Comparison of ENCODE assay signal across 18 cellular contexts in genomic region chr2:199740111-199740428, GRCh38.
DNase-seq lines count a peak whose midpoint lies in the region; ATAC-seq and TF ChIP-seq lines count a peak whose summit lies in the region.
"Had no signal": no experiment of that assay in that cellular context is flagged by ENCODE, and none has a peak within 500 bp of the region (broad histone marks: within the 10 kb centered on the region; RNA-seq: fewer than 3 reads in every experiment).

No MANE protein-coding gene starts in this region.

- H3K27ac Mint-ChIP-seq in CD14-positive monocyte = peak overlapping the region in 4 of 7 donors; percentile 84 to 95 (median 92)
- no peak overlapping the region for H3K27ac Mint-ChIP-seq in activated naive CD4-positive, alpha-beta T cell treated with anti-CD3 and anti-CD28 coated beads, Interleukin-2, amount 50 U/mL, for 72 hours
- H3K27ac Mint-ChIP-seq: activated naive CD8-positive, alpha-beta T cell treated with anti-CD3 and anti-CD28 coated beads for 36 hours; stimulated activated naive B cell treated with anti-CD40 and anti-IgM and Interleukin-4, amounts not matched to agents 10 μg/mL and 1 μg/mL and 100 μg/mL, for 72 hours had no signal

- TF ChIP-seq CTCF in CD14-positive monocyte (IDR thresholded peaks at IDR 0.05) (peak; percentile 65), VCaP (conservative IDR thresholded peaks at IDR 0.05) (peak; percentile 36)

- H3K27me3 ChIP-seq in GM23248 (replicated peaks; ENCODE audit: insufficient read depth) (no peaks in the 10 kb centered on the region; the same call in none of the 2 replicates), neuronal stem cell (ENCODE audit: control insufficient read depth in 3 of 3, insufficient read depth in 3 of 3, low read depth in 1 of 3, low read length in 3 of 3) (peaks cover 0 to 18% (median 0%) of the 10 kb centered on the region in 3 experiments)
- H3K27me3 ChIP-seq: gastrocnemius medialis, vagina had no signal

- H3K4me2 ChIP-seq in GM23248 (ENCODE audit: unreplicated experiment) = peak overlapping the region; percentile 8
- H3K4me2 ChIP-seq in neuronal stem cell (ENCODE audit: insufficient read depth, low read length, poor library complexity, severe bottlenecking) = no peak overlapping the region

- no peaks in the 10 kb centered on the region for H3K79me1 ChIP-seq in neuronal stem cell (ENCODE audit: low read depth, low read length)

- no peak overlapping the region for H3K4ac ChIP-seq in neuronal stem cell (ENCODE audit: low read length)

- H3K9me3 Mint-ChIP-seq in CD14-positive monocyte = peaks cover 0 to 2% (median 0%) of the 10 kb centered on the region in 7 donors
- H3K9me3 Mint-ChIP-seq in activated naive CD4-positive, alpha-beta T cell treated with anti-CD3 and anti-CD28 coated beads, Interleukin-2, amount 50 U/mL, for 72 hours = no peaks in the 10 kb centered on the region
- H3K9me3 Mint-ChIP-seq: activated naive CD8-positive, alpha-beta T cell treated with anti-CD3 and anti-CD28 coated beads for 36 hours; neural crest cell; stimulated activated naive B cell treated with anti-CD40 and anti-IgM and Interleukin-4, amounts not matched to agents 10 μg/mL and 1 μg/mL and 100 μg/mL, for 72 hours had no signal

- H3K4me3 Mint-ChIP-seq in CD14-positive monocyte = peak overlapping the region; percentile 76 to 86
- H3K4me3 Mint-ChIP-seq: activated naive CD8-positive, alpha-beta T cell treated with anti-CD3 and anti-CD28 coated beads for 36 hours; neural crest cell; stimulated activated naive B cell treated with anti-CD40 and anti-IgM and Interleukin-4, amounts not matched to agents 10 μg/mL and 1 μg/mL and 100 μg/mL, for 72 hours had no signal

- intact Hi-C loops in CD14-positive monocyte (cut with micrococcal nuclease) = loop anchor here (5.0 kb wide), 2 partner anchors 33 to 38 kb away; no protein-coding TSS in a partner anchor

- H3F3A ChIP-seq in GM23248 (ENCODE audit: insufficient read depth) = no peaks in the 10 kb centered on the region

- H3K14ac ChIP-seq in neuronal stem cell (ENCODE audit: low read length) = no peak overlapping the region

- no peak overlapping the region for H3K27ac ChIP-seq in GM23248
- no peak overlapping the region for H3K27ac ChIP-seq in VCaP
- no peak overlapping the region for H3K27ac ChIP-seq in neuronal stem cell (replicated peaks; ENCODE audit: low read length)
- H3K27ac ChIP-seq: gastrocnemius medialis, skin epidermis had no signal

- H3K9me3 ChIP-seq in GM23248 (ENCODE audit: low read depth) (no peaks in the 10 kb centered on the region), neuronal stem cell (replicated peaks in 1 of 2; ENCODE audit: control insufficient read depth in 2 of 2, insufficient read depth in 1 of 2, low read depth in 1 of 2, low read length in 2 of 2) (no peaks in the 10 kb centered on the region)
- H3K9me3 ChIP-seq: BE2C, gastrocnemius medialis, vagina had no signal

- H3K4me3 ChIP-seq in GM23248 (no peak overlapping the region), neuronal stem cell (ENCODE audit: low read length in 2 of 2) (no peak overlapping the region)
- H3K4me3 ChIP-seq: lung, skin epidermis, vagina had no signal

- H3K79me2 ChIP-seq in GM23248 (ENCODE audit: insufficient read depth) = no peaks in the 10 kb centered on the region

- no peaks in the 10 kb centered on the region for H3K36me3 ChIP-seq in GM23248 (ENCODE audit: low read depth)
- no peaks in the 10 kb centered on the region for H3K36me3 ChIP-seq in neuronal stem cell (replicated peaks in 1 of 2; ENCODE audit: control insufficient read depth in 2 of 2, insufficient read depth in 2 of 2, low read length in 2 of 2)
- H3K36me3 ChIP-seq: BE2C, gastrocnemius medialis, vagina had no signal

- H3K4me1 ChIP-seq in GM23248 (ENCODE audit: insufficient read depth) (peaks cover 12% of the 10 kb centered on the region), neuronal stem cell (ENCODE audit: control insufficient read depth in 2 of 2, insufficient read depth in 1 of 2, low read depth in 1 of 2, low read length in 2 of 2) (peaks cover 0 to 2% of the 10 kb centered on the region in 2 donors)
- H3K4me1 ChIP-seq: BE2C, gastrocnemius medialis had no signal

- H2BK15ac ChIP-seq in neuronal stem cell (ENCODE audit: low read length) = no peak overlapping the region

- no peak for DNase-seq in CD14-positive monocyte (ENCODE audit: low spot score)
- no peak for DNase-seq in GM23248
- no peak for DNase-seq in neuronal stem cell (ENCODE audit: low spot score)
- DNase-seq in SHP77 treated with DMSO at 0.1 percent for 48 hours (lab: John Stamatoyannopoulos, UW) = no peak
- no peak for DNase-seq in activated naive CD4-positive, alpha-beta T cell treated with anti-CD3 and anti-CD28 coated beads, Interleukin-2, amount 50 U/mL, for 72 hours (ENCODE audit: low spot score in 2 of 2)
- DNase-seq in NCI-H2227 (lab: John Stamatoyannopoulos, UW; ENCODE audit: unreplicated experiment) = no peak
- no peak for DNase-seq in cerebellum (ENCODE audit: low spot score)
- DNase-seq: DMS79, NCI-H510A had no signal

- H3K4me1 Mint-ChIP-seq in CD14-positive monocyte = peaks cover 25% of the 10 kb centered on the region
- H3K4me1 Mint-ChIP-seq: neural crest cell had no signal

- no peak overlapping the region for H2BK5ac ChIP-seq in neuronal stem cell (ENCODE audit: low read length)

- no peaks in the 10 kb centered on the region for H3K9me2 ChIP-seq in GM23248 (ENCODE audit: insufficient read depth)

- H2BK12ac ChIP-seq in neuronal stem cell (ENCODE audit: low read length) = no peak overlapping the region

- H3K27me3 Mint-ChIP-seq in CD14-positive monocyte (ENCODE audit: low read depth in 3 of 3) = peaks cover 0 to 3% (median 0%) of the 10 kb centered on the region in 3 donors

- no peak overlapping the region for H3K23ac ChIP-seq in neuronal stem cell (ENCODE audit: low read depth, low read length, poor library complexity)

- no peak for ATAC-seq in activated naive CD4-positive, alpha-beta T cell treated with anti-CD3 and anti-CD28 coated beads, Interleukin-2, amount 50 U/mL, for 72 hours
- ATAC-seq: gastrocnemius medialis had no signal

- H2AK5ac ChIP-seq in neuronal stem cell (ENCODE audit: low read depth, low read length) = no peak overlapping the region

- H4K8ac ChIP-seq in neuronal stem cell (ENCODE audit: low read depth, low read length) = no peak overlapping the region

- in situ Hi-C loops in GM23248 (cut with MboI) = loop anchor here (25.0 kb wide), 1 partner anchor 1428 kb away; no protein-coding TSS in a partner anchor

- H3K9ac ChIP-seq in GM23248 (no peak overlapping the region), neuronal stem cell (ENCODE audit: low read depth, low read length, poor library complexity) (no peak overlapping the region)

- 33 to 35% methylated on average over 5 of the region's 5 CpGs for WGBS in GM23248 (ENCODE audit: low coverage in 1 of 2, low lambda C conversion rate in 2 of 2, missing lambda C conversion rate in 2 of 2), 2 experiments
- WGBS in neuronal stem cell (ENCODE audit: extremely low coverage in 2 of 2, insufficient read length in 2 of 2, insufficient replicate concordance in 1 of 2), 2 donors = no CpG with 5 or more reads among the region's 5 CpGs

- H3K18ac ChIP-seq in neuronal stem cell (ENCODE audit: low read length) = no peak overlapping the region

- H3K36me3 Mint-ChIP-seq in CD14-positive monocyte = no peaks in the 10 kb centered on the region
- no peaks in the 10 kb centered on the region for H3K36me3 Mint-ChIP-seq in activated naive CD4-positive, alpha-beta T cell treated with anti-CD3 and anti-CD28 coated beads, Interleukin-2, amount 50 U/mL, for 72 hours
- H3K36me3 Mint-ChIP-seq: activated naive CD8-positive, alpha-beta T cell treated with anti-CD3 and anti-CD28 coated beads for 36 hours; stimulated activated naive B cell treated with anti-CD40 and anti-IgM and Interleukin-4, amounts not matched to agents 10 μg/mL and 1 μg/mL and 100 μg/mL, for 72 hours had no signal

- no peak overlapping the region for H2BK120ac ChIP-seq in neuronal stem cell (ENCODE audit: low read depth, low read length)

- no peaks in the 10 kb centered on the region for H4K20me1 ChIP-seq in GM23248 (ENCODE audit: insufficient read depth)

- no peak overlapping the region; the same call in 1 of the 2 replicates for H2AFZ ChIP-seq in GM23248
- peak overlapping the region; percentile 32 for H2AFZ ChIP-seq in neuronal stem cell (ENCODE audit: low read length)

- H4K91ac ChIP-seq in neuronal stem cell (ENCODE audit: low read depth, low read length, poor library complexity) = no peak overlapping the region

Comparison
In these comparisons a context has a peak if more than half of its experiments do, and no peak if none do; other contexts are left out.
1. H3K27ac Mint-ChIP-seq: peak in CD14-positive monocyte (4 of 7); none in activated naive CD4-positive, alpha-beta T cell treated with anti-CD3 and anti-CD28 coated beads, Interleukin-2, amount 50 U/mL, for 72 hours (0 of 2).